20 cellular contexts compared by ENCODE assay signal in genomic region chr21:43282358-43283120, GRCh38.
"Had no signal": no experiment of that assay in that cellular context is flagged by ENCODE, and none has a peak within 500 bp of the region (broad histone marks: within the 10 kb centered on the region; RNA-seq: fewer than 3 reads in every experiment).

No MANE protein-coding gene starts in this region.

- H3K9ac ChIP-seq: SK-N-SH had no signal

- H3K27ac ChIP-seq: esophagus muscularis mucosa, neutrophil, pancreas, sigmoid colon, thoracic aorta, WERI-Rb-1 had no signal

- H3K9me3 ChIP-seq: esophagus muscularis mucosa, neutrophil, pancreas, sigmoid colon, SK-N-SH, thoracic aorta had no signal

- H3K4me3 ChIP-seq: esophagus muscularis mucosa, pancreas, sigmoid colon, smooth muscle cell, thoracic aorta had no signal

- H3K27me3 ChIP-seq: pancreas had no signal

- DNase-seq: activated CD4-positive, alpha-beta T cell treated with anti-CD3 and anti-CD28 coated beads, Interleukin-2, amount 50 U/mL, for 1 hour; activated CD4-positive, CD25-positive, alpha-beta regulatory T cell treated with anti-CD3 and anti-CD28 coated beads, Interleukin-2, amount 50 U/mL, for 72 hours; activated CD8-positive, alpha-beta T cell treated with anti-CD3 and anti-CD28 coated beads, Interleukin-2, amount 10 ng/mL, durations not matched to agents 7 days and 5 days; caudate nucleus; effector memory CD8-positive, alpha-beta T cell; hypothalamus; left colon; sigmoid colon; SK-N-SH; stimulated activated CD4-positive, alpha-beta T cell treated with anti-CD3 and anti-CD28 coated beads, Interleukin-4, amount 100 ng/mL, for 1 hour; stimulated activated naive CD4-positive, alpha-beta T cell; WERI-Rb-1 had no signal

- H3K36me3 ChIP-seq: esophagus muscularis mucosa, neutrophil, pancreas, sigmoid colon, thoracic aorta, WERI-Rb-1 had no signal

- H3K4me2 ChIP-seq: SK-N-SH, smooth muscle cell had no signal

- ATAC-seq: activated CD8-positive, alpha-beta T cell treated with anti-CD3 and anti-CD28 coated beads, Interleukin-2, amount 10 ng/mL, durations not matched to agents 7 days and 5 days; activated naive CD4-positive, alpha-beta T cell treated with anti-CD3 and anti-CD28 coated beads, Interleukin-2, amount 50 U/mL, for 72 hours; activated T-helper 17 cell treated with anti-CD3 and anti-CD28 coated beads, Interleukin-2, amount 50 U/mL, for 72 hours; effector memory CD8-positive, alpha-beta T cell; left colon; naive thymus-derived CD8-positive, alpha-beta T cell; pancreas had no signal
